19 cellular contexts compared by ENCODE assay signal in the genomic region with DNA sequence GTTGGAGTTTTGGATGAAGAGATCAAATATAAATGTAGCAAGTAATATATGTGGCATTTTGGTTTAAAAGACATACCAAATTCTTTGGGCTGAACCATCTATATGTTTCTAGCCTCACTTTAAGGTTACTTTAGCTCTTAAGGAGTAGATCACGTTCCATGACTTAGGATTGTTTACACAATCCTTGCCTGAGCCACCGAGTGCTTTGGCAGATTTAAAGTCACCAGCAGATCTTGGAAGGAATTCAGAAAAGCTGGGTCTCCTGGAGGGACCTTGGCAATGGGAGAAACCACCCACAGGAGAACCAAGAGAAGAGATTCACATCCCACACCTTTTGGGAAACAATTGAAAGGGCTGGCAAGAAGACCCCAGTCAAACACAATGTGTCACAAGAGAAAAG. TPM values are rescaled to one million over a fixed set of nuclear protein-coding genes. Genes with fewer than 3 reads are reported as not detected.
DNase-seq lines count a peak whose midpoint lies in the region; ATAC-seq, FAIRE-seq and TF ChIP-seq lines count a peak whose summit lies in the region.
"Had no signal": no experiment of that assay in that cellular context is flagged by ENCODE, and none has a peak within 500 bp of the region (broad histone marks: within the 10 kb centered on the region; RNA-seq: fewer than 3 reads in every experiment).

No MANE protein-coding gene starts in this region.

- TF ChIP-seq RAD21 in A549 (conservative IDR thresholded peaks at IDR 0.05 in 1 of 2, IDR thresholded peaks at IDR 0.05 in 1 of 2) = no peak

- no peaks in the 10 kb centered on the region for H4K20me1 ChIP-seq in osteoblast (ENCODE audit: insufficient read depth, low read length)

- H3K4me1 ChIP-seq in A549 (peaks cover 50% of the 10 kb centered on the region), osteoblast (ENCODE audit: insufficient read depth, low read length) (peaks cover 16% of the 10 kb centered on the region)

- no peak for ATAC-seq in A549
- ATAC-seq in effector memory CD8-positive, alpha-beta T cell (replicated peaks) = no peak

- TF ChIP-seq CTCF in A549 (IDR thresholded peaks at IDR 0.05) (no peak), LNCaP clone FGC (IDR thresholded peaks at IDR 0.05; ENCODE audit: control insufficient read depth, extremely low read depth, insufficient read depth) (no peak), osteoblast (IDR thresholded peaks at IDR 0.05; ENCODE audit: extremely low read depth, low read depth, low read length) (no peak)

- WGBS in A549 (ENCODE audit: missing lambda C conversion rate) = 2% methylated on average over 2 of the region's 2 CpGs

- TF ChIP-seq POLR2A in A549 (IDR thresholded peaks at IDR 0.05; ENCODE audit: low read length) = no peak

- H3K9me3 ChIP-seq in A549 = peaks cover 6% of the 10 kb centered on the region; the same call in 1 of the 3 replicates
- no peaks in the 10 kb centered on the region for H3K9me3 ChIP-seq in osteoblast (ENCODE audit: low read depth, low read length)
- H3K9me3 ChIP-seq: SJCRH30 had no signal

- peak overlapping the region; percentile 53 to 77 for H3K27ac Mint-ChIP-seq in effector memory CD8-positive, alpha-beta T cell

- no peak for TF ChIP-seq EP300 in A549 (IDR thresholded peaks at IDR 0.05)

- no peak overlapping the region for H3K4me3 Mint-ChIP-seq in effector memory CD8-positive, alpha-beta T cell
- H3K4me3 Mint-ChIP-seq: CD4-positive, CD25-positive, alpha-beta regulatory T cell had no signal

- H3K36me3 ChIP-seq in osteoblast (ENCODE audit: insufficient read depth, low read length) = no peaks in the 10 kb centered on the region
- H3K36me3 ChIP-seq: SJCRH30 had no signal

- no peak overlapping the region for H3K4me3 ChIP-seq in A549
- no peak overlapping the region for H3K4me3 ChIP-seq in LNCaP clone FGC (ENCODE audit: low read depth, low read length)
- H3K4me3 ChIP-seq in osteoblast (ENCODE audit: insufficient read depth, low read length) = no peak overlapping the region
- H3K4me3 ChIP-seq: GM23248, SJCRH30 had no signal

- H3K27ac ChIP-seq in A549 (peak overlapping the region; percentile 43 to 71), osteoblast (ENCODE audit: low read depth, low read length) (no peak overlapping the region)
- H3K27ac ChIP-seq: GM23248, SJCRH30 had no signal

- no peaks in the 10 kb centered on the region for H3K9me3 Mint-ChIP-seq in effector memory CD8-positive, alpha-beta T cell
- H3K9me3 Mint-ChIP-seq: CD4-positive, CD25-positive, alpha-beta regulatory T cell had no signal

- no peaks in the 10 kb centered on the region for H3K36me3 Mint-ChIP-seq in effector memory CD8-positive, alpha-beta T cell (ENCODE audit: insufficient read depth)
- H3K36me3 Mint-ChIP-seq: CD4-positive, CD25-positive, alpha-beta regulatory T cell had no signal

- H3K27me3 Mint-ChIP-seq in effector memory CD8-positive, alpha-beta T cell = no peaks in the 10 kb centered on the region
- H3K27me3 Mint-ChIP-seq: CD4-positive, CD25-positive, alpha-beta regulatory T cell had no signal

- POLR2A ChIA-PET in A549 (lab: Yijun Ruan, JAX) = no interaction called here

- H3K79me2 ChIP-seq in osteoblast (ENCODE audit: insufficient read depth, low read length) = no peaks in the 10 kb centered on the region

- DNase-seq in A549 (ENCODE audit: low read depth in 1 of 2, low spot score in 1 of 2) = no peak
- peak; percentile 79 for DNase-seq in LNCaP clone FGC (ENCODE audit: low read depth)
- no peak for DNase-seq in effector memory CD8-positive, alpha-beta T cell
- DNase-seq in osteoblast (ENCODE audit: insufficient read length, low spot score, missing footprints) = no peak
- DNase-seq in Kasumi-1 (lab: John Stamatoyannopoulos, UW) = no peak
- no peak for DNase-seq in D341Med (ENCODE audit: low spot score)
- no peak for DNase-seq in RKO (ENCODE audit: low spot score)
- no peak for DNase-seq in NCI-H1417 (lab: John Stamatoyannopoulos, UW)
- DNase-seq: Calu3; CD4-positive, CD25-positive, alpha-beta regulatory T cell; DMS79 treated with DMSO at 0.1 percent for 48 hours; GF-D8; GM23248; KG1; NCI-H2029 treated with DMSO at 0.1 percent for 48 hours; NCI-H524; RPMI8226; SJCRH30 had no signal

- peaks cover 9 to 12% of the 10 kb centered on the region in 2 donors for H3K4me1 Mint-ChIP-seq in effector memory CD8-positive, alpha-beta T cell (ENCODE audit: low read depth in 2 of 2)

- H3K4me2 ChIP-seq in A549 (peak overlapping the region; percentile 8; the same call in 1 of the 3 replicates), osteoblast (ENCODE audit: insufficient read depth, low read length) (no peak overlapping the region)

- peak overlapping the region; percentile 1 for H2AFZ ChIP-seq in osteoblast (ENCODE audit: low read length)
- H2AFZ ChIP-seq: GM23248 had no signal

- H3K27me3 ChIP-seq in osteoblast (ENCODE audit: insufficient read depth, low read length) = no peaks in the 10 kb centered on the region
- H3K27me3 ChIP-seq: SJCRH30 had no signal

- CTCF ChIA-PET in A549 (lab: Yijun Ruan, JAX) = interaction anchor here (1.0 to 5.2 kb wide), 9 partner anchors 14 to 330 kb away, joined by 3 to 49 read pairs (median 4); no protein-coding TSS in a partner anchor

- FAIRE-seq in A549 (lab: Jason Lieb, UNC) = peak; percentile 46
- FAIRE-seq: A204.1 had no signal

TF ChIP-seq in A549, 52 proteins besides CTCF, POLR2A, EP300 and RAD21:
- no peak for TF ChIP-seq CHD2 (IDR thresholded peaks at IDR 0.05; ENCODE audit: low read length, partially characterized antibody)
- no peak for TF ChIP-seq NFE2L2 (conservative IDR thresholded peaks at IDR 0.05; ENCODE audit: low read length)
- TF ChIP-seq TFCP2L1 (CRISPR knock-in tag; IDR thresholded peaks at IDR 0.05) = no peak
- TF ChIP-seq, protein P1, sequence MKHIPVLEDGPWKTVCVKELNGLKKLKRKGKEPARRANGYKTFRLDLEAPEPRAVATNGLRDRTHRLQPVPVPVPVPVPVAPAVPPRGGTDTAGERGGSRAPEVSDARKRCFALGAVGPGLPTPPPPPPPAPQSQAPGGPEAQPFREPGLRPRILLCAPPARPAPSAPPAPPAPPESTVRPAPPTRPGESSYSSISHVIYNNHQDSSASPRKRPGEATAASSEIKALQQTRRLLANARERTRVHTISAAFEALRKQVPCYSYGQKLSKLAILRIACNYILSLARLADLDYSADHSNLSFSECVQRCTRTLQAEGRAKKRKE (CRISPR knock-in tag; IDR thresholded peaks at IDR 0.05; ENCODE audit: low read depth) = no peak
- no peak for TF ChIP-seq KDM5A (IDR thresholded peaks at IDR 0.05)
- TF ChIP-seq MAFK (IDR thresholded peaks at IDR 0.05; ENCODE audit: partially characterized antibody) = no peak
- TF ChIP-seq CEBPB (IDR thresholded peaks at IDR 0.05) = no peak
- TF ChIP-seq, protein P2, sequence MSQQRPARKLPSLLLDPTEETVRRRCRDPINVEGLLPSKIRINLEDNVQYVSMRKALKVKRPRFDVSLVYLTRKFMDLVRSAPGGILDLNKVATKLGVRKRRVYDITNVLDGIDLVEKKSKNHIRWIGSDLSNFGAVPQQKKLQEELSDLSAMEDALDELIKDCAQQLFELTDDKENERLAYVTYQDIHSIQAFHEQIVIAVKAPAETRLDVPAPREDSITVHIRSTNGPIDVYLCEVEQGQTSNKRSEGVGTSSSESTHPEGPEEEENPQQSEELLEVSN (IDR thresholded peaks at IDR 0.05; ENCODE audit: borderline replicate concordance, low read depth) = no peak
- no peak for TF ChIP-seq ZNF302 (CRISPR knock-in tag; IDR thresholded peaks at IDR 0.05)
- TF ChIP-seq HOXA7 (CRISPR knock-in tag; IDR thresholded peaks at IDR 0.05) = no peak
- no peak for TF ChIP-seq CHD4 (IDR thresholded peaks at IDR 0.05; ENCODE audit: borderline replicate concordance)
- TF ChIP-seq HEYL (CRISPR knock-in tag; IDR thresholded peaks at IDR 0.05) = no peak
- no peak for TF ChIP-seq PHF8 (IDR thresholded peaks at IDR 0.05; ENCODE audit: borderline replicate concordance, low read depth)

RNA-seq across cellular contexts. Expression of a gene that starts 54.5 kb away (rescaled TPM):
- polyA plus RNA-seq in A549 (2011; rRNA removed) (99.8 and 123 TPM in 2 replicates), A549 (2017; fragmentation: RNase III; extraction: RNeasy Plus Mini Kit Qiagen cat#74134 plus additional on column Dnase treatment) (49.7 to 57.7 TPM (median 51.3 TPM) in 3 replicates)
- 26.9 and 28.8 TPM in 2 replicates for polyA plus RNA-seq in A549 (2012; cell fraction: cytosol; rRNA removed)
- 11.2 and 16.8 TPM in 2 replicates for polyA plus RNA-seq in A549 (2012; cell fraction: nucleus; rRNA removed)
- polyA minus RNA-seq in A549 (2011; rRNA and poly(A)+ RNA removed) = 34.2 and 42.8 TPM in 2 replicates
- 0.29 TPM in 1 of 2 replicates, not detected in the other for total RNA-seq in osteoblast
- total RNA-seq: CD4-positive, CD25-positive, alpha-beta regulatory T cell; GM23248; SJCRH30 had no signal
- polyA plus RNA-seq: CD4-positive, CD25-positive, alpha-beta regulatory T cell; GM23248 had no signal

RNA-seq across cellular contexts. Expression of a gene that starts 57.3 kb away (rescaled TPM):
- polyA plus RNA-seq in A549 (2011; rRNA removed) (42.6 and 60.3 TPM in 2 replicates), A549 (2017; fragmentation: RNase III; extraction: RNeasy Plus Mini Kit Qiagen cat#74134 plus additional on column Dnase treatment) (2.6 to 5.2 TPM (median 5.1 TPM) in 3 replicates)
- polyA plus RNA-seq in A549 (2012; cell fraction: cytosol; rRNA removed) = 0.75 and 1.0 TPM in 2 replicates
- 0.79 and 0.92 TPM in 2 replicates for polyA plus RNA-seq in A549 (2012; cell fraction: nucleus; rRNA removed)
- 25.6 and 34.4 TPM in 2 replicates for polyA minus RNA-seq in A549 (2011; rRNA and poly(A)+ RNA removed)
- 0.88 and 1.4 TPM in 2 replicates for total RNA-seq in osteoblast
- total RNA-seq: CD4-positive, CD25-positive, alpha-beta regulatory T cell; GM23248; SJCRH30 had no signal
- polyA plus RNA-seq: GM23248 had no signal
